Comparison of ENCODE assay signal across 1 cellular context in genomic region chr2:69784228-69784627, GRCh38.
TF ChIP-seq lines count a peak whose summit lies in the region.

No MANE protein-coding gene starts in this region.

TF ChIP-seq in liver, 16 proteins besides CTCF, POLR2A, EP300 and RAD21 (continued from another document):
- TF ChIP-seq REST (IDR thresholded peaks at IDR 0.05) (no peak), RXRA (IDR thresholded peaks at IDR 0.05) (peak; percentile 55 to 75), HNF4A (conservative IDR thresholded peaks at IDR 0.05) (peak; percentile 50 to 65), NR2F2 (IDR thresholded peaks at IDR 0.05) (no peak), FOXA1 (IDR thresholded peaks at IDR 0.05) (no peak), TAF1 (conservative IDR thresholded peaks at IDR 0.05) (no peak), FOXA2 (IDR thresholded peaks at IDR 0.05) (no peak), HNF4G (IDR thresholded peaks at IDR 0.05) (no peak), JUND (IDR thresholded peaks at IDR 0.05) (peak; percentile 22 to 23), SP1 (IDR thresholded peaks at IDR 0.05) (peak; percentile 26), EGR1 (IDR thresholded peaks at IDR 0.05; ENCODE audit: low read depth in 2 of 2) (peak in 1 of 2 donors; percentile 19), GABPA (IDR thresholded peaks at IDR 0.05 in 1 of 2, conservative IDR thresholded peaks at IDR 0.05 in 1 of 2) (no peak), ATF3 (IDR thresholded peaks at IDR 0.05) (no peak)
- TF ChIP-seq, protein P1, sequence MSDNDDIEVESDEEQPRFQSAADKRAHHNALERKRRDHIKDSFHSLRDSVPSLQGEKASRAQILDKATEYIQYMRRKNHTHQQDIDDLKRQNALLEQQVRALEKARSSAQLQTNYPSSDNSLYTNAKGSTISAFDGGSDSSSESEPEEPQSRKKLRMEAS (IDR thresholded peaks at IDR 0.05) = no peak
TF ChIP-seq in liver: peak in this region for 7.
